In the genomic region with DNA sequence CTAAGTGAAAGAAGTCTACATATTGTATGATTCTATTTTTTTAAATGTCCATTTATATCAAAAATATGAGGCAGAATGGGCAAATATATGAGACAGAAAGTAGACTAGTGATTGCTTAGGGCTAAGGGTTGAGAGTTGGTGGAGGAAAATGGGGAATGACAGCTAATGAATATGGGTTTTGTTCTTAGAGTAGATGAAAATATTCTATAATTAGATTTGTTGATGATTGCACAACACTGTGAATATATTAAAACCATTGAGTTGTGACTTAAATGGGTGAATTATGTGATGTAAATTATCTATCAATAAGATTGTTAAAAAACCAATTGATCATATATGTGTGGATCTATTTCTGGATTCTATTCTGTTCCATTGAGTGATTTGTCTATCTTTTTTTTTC, we compare ENCODE assay signal across 6 cellular contexts.
"Had no signal": no experiment of that assay in that cellular context is flagged by ENCODE, and none has a peak within 500 bp of the region (broad histone marks: within the 10 kb centered on the region; RNA-seq: fewer than 3 reads in every experiment).

No MANE protein-coding gene starts in this region.

- ATAC-seq: GM23338 had no signal

- H2AFZ ChIP-seq: GM23338 had no signal

- DNase-seq: H9, KBM-7 had no signal

- H3K27ac Mint-ChIP-seq: GM23338, H9 had no signal

- H3K4me2 ChIP-seq: GM23338 had no signal

- H3K4me3 ChIP-seq: GM23338 had no signal

- H3K4me3 Mint-ChIP-seq: GM23338, H9 had no signal

- H3K9me3 Mint-ChIP-seq: GM23338 had no signal

- FAIRE-seq: H1, H54, HTR-8/SVneo had no signal
